ENCODE assay signal across 10 cellular contexts in genomic region chr11:119317592-119318239, GRCh38. TPM values are rescaled to one million over a fixed set of nuclear protein-coding genes. Genes with fewer than 3 reads are reported as not detected.
A peak's percentile ranks its signal among the peaks of the same experiment; 100 is the strongest.
DNase-seq lines count a peak whose midpoint lies in the region; ATAC-seq and TF ChIP-seq lines count a peak whose summit lies in the region.
"Had no signal": no experiment of that assay in that cellular context is flagged by ENCODE, and none has a peak within 500 bp of the region (broad histone marks: within the 10 kb centered on the region; RNA-seq: fewer than 3 reads in every experiment).

No MANE protein-coding gene starts in this region.

- peaks cover 50% of the 10 kb centered on the region for H3K4me1 Mint-ChIP-seq in nephron progenitor cell
- H3K4me1 Mint-ChIP-seq in activated CD4-positive, alpha-beta memory T cell treated with anti-CD3 and anti-CD28 coated beads for 36 hours (ENCODE audit: low read depth): peaks cover 28% of the 10 kb centered on the region

- TF ChIP-seq CTCF in heart right ventricle (IDR thresholded peaks at IDR 0.05) (no peak), colonic mucosa (IDR thresholded peaks at IDR 0.05) (no peak), nephron progenitor cell (IDR thresholded peaks at IDR 0.05) (no peak), uterus (IDR thresholded peaks at IDR 0.05) (no peak)

- CTCF ChIA-PET in activated CD4-positive, alpha-beta memory T cell treated with anti-CD3 and anti-CD28 coated beads for 36 hours (lab: Charles Lee): interaction anchor here (1.2 to 9.5 kb wide), 3 partner anchors 21 to 112 kb away, joined by 3 to 139 read pairs (median 16); partner anchors contain the start of genes CBL and USP2

- DNase-seq in heart right ventricle (no peak), left ventricle myocardium superior (no peak), colonic mucosa (no peak), nephron progenitor cell (no peak), uterus (no peak), NCI-H1048 (lab: John Stamatoyannopoulos, UW) (no peak)
- no peak for DNase-seq in activated CD4-positive, alpha-beta memory T cell treated with anti-CD3 and anti-CD28 coated beads for 36 hours

- peak; percentile 11 to 36 for TF ChIP-seq POLR2A in uterus (IDR thresholded peaks at IDR 0.05)

- H3K9ac ChIP-seq in colonic mucosa (ENCODE audit: low read depth in 2 of 2, low read length in 2 of 2): peak overlapping the region; percentile 21 to 43

- no peaks in the 10 kb centered on the region for H3K36me3 Mint-ChIP-seq in nephron progenitor cell (ENCODE audit: low read depth)
- H3K36me3 Mint-ChIP-seq in activated CD4-positive, alpha-beta memory T cell treated with anti-CD3 and anti-CD28 coated beads for 36 hours: no peaks in the 10 kb centered on the region

- H3K4me1 ChIP-seq in heart right ventricle (peaks cover 11 to 90% (median 70%) of the 10 kb centered on the region in 9 donors), colonic mucosa (peaks cover 15% of the 10 kb centered on the region), uterus (peaks cover 0 to 6% of the 10 kb centered on the region in 2 donors)

- H3K27me3 ChIP-seq in heart right ventricle (peaks cover 0 to 72% (median 0%) of the 10 kb centered on the region in 7 donors), colonic mucosa (peaks cover 30% of the 10 kb centered on the region), uterus (no peaks in the 10 kb centered on the region)

- no peak overlapping the region for H3K27ac Mint-ChIP-seq in nephron progenitor cell
- H3K27ac Mint-ChIP-seq in activated CD4-positive, alpha-beta memory T cell treated with anti-CD3 and anti-CD28 coated beads for 36 hours: no peak overlapping the region

- peaks cover 26% of the 10 kb centered on the region for H3K27me3 Mint-ChIP-seq in nephron progenitor cell (ENCODE audit: low read depth, poor library complexity)
- peaks cover 15% of the 10 kb centered on the region for H3K27me3 Mint-ChIP-seq in activated CD4-positive, alpha-beta memory T cell treated with anti-CD3 and anti-CD28 coated beads for 36 hours

- ATAC-seq in heart right ventricle: no peak
- ATAC-seq in left ventricle myocardium superior: no peak
- no peak for ATAC-seq in HG02852 (IDR thresholded peaks at IDR 0.05; ENCODE audit: unreplicated experiment)

- WGBS in heart right ventricle, 2 donors: 38 to 47% methylated on average over 14 of the region's 14 CpGs

- peak overlapping the region; percentile 10 to 94 (median 80) for H3K4me3 ChIP-seq in heart right ventricle
- H3K4me3 ChIP-seq in colonic mucosa: no peak overlapping the region
- H3K4me3 ChIP-seq in uterus: peak overlapping the region in 1 of 2 donors; percentile 20

- intact Hi-C loops in heart right ventricle (cut with DNase I) (loop anchor here in 2 of 10 donors (5.0 to 10.0 kb wide), 2 partner anchors 110 to 223 kb away; partner anchors contain the start of gene CBL (in 1 of the 2)), left ventricle myocardium superior (cut with micrococcal nuclease) (no loop called here), colonic mucosa (cut with DNase I) (no loop called here), uterus (cut with DNase I; ENCODE audit: low total_unique reads) (no loop called here)
- intact Hi-C loops in activated CD4-positive, alpha-beta memory T cell treated with anti-CD3 and anti-CD28 coated beads for 36 hours (cut with micrococcal nuclease): loop anchor here (5.0 kb wide), 1 partner anchor 35 kb away; no protein-coding TSS in a partner anchor

- H3K36me3 ChIP-seq in heart right ventricle (peaks cover 0 to 26% (median 11%) of the 10 kb centered on the region in 9 donors), colonic mucosa (no peaks in the 10 kb centered on the region), uterus (no peaks in the 10 kb centered on the region)

- H3K9me3 Mint-ChIP-seq in nephron progenitor cell: no peaks in the 10 kb centered on the region
- no peaks in the 10 kb centered on the region for H3K9me3 Mint-ChIP-seq in activated CD4-positive, alpha-beta memory T cell treated with anti-CD3 and anti-CD28 coated beads for 36 hours

- H3K27ac ChIP-seq in heart right ventricle (peak overlapping the region; percentile 85 to 99 (median 92)), colonic mucosa (peak overlapping the region; percentile 23), uterus (peak overlapping the region; percentile 93 to 94)

- POLR2A ChIA-PET in activated CD4-positive, alpha-beta memory T cell treated with anti-CD3 and anti-CD28 coated beads for 36 hours (lab: Charles Lee): no interaction called here

- H3K9me3 ChIP-seq in heart right ventricle: no peaks in the 10 kb centered on the region
- no peaks in the 10 kb centered on the region for H3K9me3 ChIP-seq in colonic mucosa
- no peaks in the 10 kb centered on the region for H3K9me3 ChIP-seq in uterus

- H3K4me3 Mint-ChIP-seq in nephron progenitor cell: peak overlapping the region; percentile 45
- no peak overlapping the region for H3K4me3 Mint-ChIP-seq in activated CD4-positive, alpha-beta memory T cell treated with anti-CD3 and anti-CD28 coated beads for 36 hours

RNA-seq across cellular contexts. Expression of gene MCAM, which starts 0.8 kb away (rescaled TPM):
- total RNA-seq in heart right ventricle (100 to 1,000 TPM in 4 of 10 donors, 10 to 100 TPM in 6; 37.8 to 136 (median 96.9) TPM), left ventricle myocardium superior (44.7 TPM), colonic mucosa (10 to 100 TPM in 1 of 2 donors, 1 to 10 TPM in 1; 5.4 to 36.9 TPM), uterus (100 to 1,000 TPM; 228 to 564 (median 354) TPM)
- 10 to 100 TPM; 35.8 to 97.5 TPM for polyA plus RNA-seq in heart right ventricle
- 1 to 10 TPM; 6.9 to 8.2 TPM for total RNA-seq in activated CD4-positive, alpha-beta memory T cell treated with anti-CD3 and anti-CD28 coated beads for 36 hours
- polyA plus RNA-seq: CD14-positive monocyte had no signal

RNA-seq across cellular contexts. Expression of gene RNF26, which starts 16.6 kb away (rescaled TPM):
- total RNA-seq in heart right ventricle (10 to 100 TPM; 11.1 to 17.6 (median 13.4) TPM), left ventricle myocardium superior (13.2 TPM), colonic mucosa (10 to 100 TPM; 22.9 to 46.6 TPM), uterus (10 to 100 TPM in 1 of 4 donors, 1 to 10 TPM in 3; 3.3 to 23.1 (median 6.8) TPM)
- 10 to 100 TPM in 1 of 2 donors, 1 to 10 TPM in 1; 6.4 to 13.2 TPM for polyA plus RNA-seq in heart right ventricle
- 10 to 100 TPM; 33.7 to 35.2 TPM for total RNA-seq in activated CD4-positive, alpha-beta memory T cell treated with anti-CD3 and anti-CD28 coated beads for 36 hours

RNA-seq across cellular contexts. Expression of gene C1QTNF5, which starts 23.0 kb away (rescaled TPM):
- total RNA-seq in heart right ventricle (10 to 100 TPM; 11.4 to 25.1 (median 19.9) TPM), left ventricle myocardium superior (14.4 TPM), colonic mucosa (1 to 10 TPM; 5.3 to 8.7 TPM), uterus (10 to 100 TPM in 3 of 4 donors, 1 to 10 TPM in 1; 6.5 to 40.2 (median 35.7) TPM)
- polyA plus RNA-seq in heart right ventricle: 10 to 100 TPM; 32.8 to 35.7 TPM
- not detected for total RNA-seq in activated CD4-positive, alpha-beta memory T cell treated with anti-CD3 and anti-CD28 coated beads for 36 hours
- total RNA-seq: mononuclear cell had no signal
- polyA plus RNA-seq: CD14-positive monocyte had no signal

RNA-seq across cellular contexts. Expression of gene MFRP, which starts 28.8 kb away (rescaled TPM):
- total RNA-seq in heart right ventricle (not detected), left ventricle myocardium superior (not detected), colonic mucosa (not detected), uterus (under 1 TPM in 2 of 4 donors, not detected in 2; 0.07 to 0.26 TPM)
- polyA plus RNA-seq in heart right ventricle: under 1 TPM in 1 of 2 donors, not detected in 1; 0.04 TPM
- total RNA-seq in activated CD4-positive, alpha-beta memory T cell treated with anti-CD3 and anti-CD28 coated beads for 36 hours: not detected
- total RNA-seq: mononuclear cell had no signal
- polyA plus RNA-seq: CD14-positive monocyte had no signal

Comparison
In these comparisons a context has a peak if more than half of its experiments do, and no peak if none do; other contexts are left out.
1. H3K27ac ChIP-seq: peak in every context shown above with its lines; median percentile 94 in uterus; 92 in heart right ventricle; 23 in colonic mucosa.
2. RNA of gene C1QTNF5, which starts 23.0 kb away (total RNA-seq): 6.5 to 40.2 TPM in uterus, 11.4 to 25.1 TPM in heart right ventricle, 14.4 TPM in left ventricle myocardium superior (single experiment) and 5.3 to 8.7 TPM in colonic mucosa; not detected in activated CD4-positive, alpha-beta memory T cell treated with anti-CD3 and anti-CD28 coated beads for 36 hours; every median in the first group is over 4 times any median in the second.